ENCODE assay signal across 28 cellular contexts in the genomic region with DNA sequence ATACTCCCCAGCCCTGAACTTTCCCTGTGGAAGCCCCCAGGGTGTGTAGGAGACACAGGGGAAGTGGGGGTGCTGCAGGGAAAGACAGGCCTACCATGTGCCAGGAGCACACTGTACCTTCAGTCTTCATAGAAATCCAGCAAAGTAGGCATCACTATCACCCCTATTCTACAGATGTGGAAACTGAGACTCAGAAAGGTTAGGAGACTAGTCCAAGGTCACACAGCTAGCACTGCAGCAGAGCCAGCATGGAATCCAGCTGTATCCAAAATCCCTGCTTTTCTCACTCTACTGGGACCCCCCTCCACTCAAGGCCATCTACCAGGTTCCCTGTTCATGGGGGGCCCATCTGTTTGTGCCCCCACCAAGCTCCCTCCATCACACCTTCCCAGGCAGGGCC. TPM values are rescaled to one million over a fixed set of nuclear protein-coding genes. Genes with fewer than 3 reads are reported as not detected.
DNase-seq lines count a peak whose midpoint lies in the region; ATAC-seq, FAIRE-seq and TF ChIP-seq lines count a peak whose summit lies in the region.
"Had no signal": no experiment of that assay in that cellular context is flagged by ENCODE, and none has a peak within 500 bp of the region (broad histone marks: within the 10 kb centered on the region; RNA-seq: fewer than 3 reads in every experiment).

No MANE protein-coding gene starts in this region.

- TF ChIP-seq EP300 in K562 (IDR thresholded peaks at IDR 0.05; ENCODE audit: low read length), result no peak

- no peak for TF ChIP-seq POLR2A in heart left ventricle (IDR thresholded peaks at IDR 0.05)
- TF ChIP-seq POLR2A in K562 (conservative IDR thresholded peaks at IDR 0.05), result no peak

- CTCF ChIA-PET in K562 (lab: Yijun Ruan, JAX; ENCODE audit: low intra/inter-chr PET ratio), result no interaction called here
- CTCF ChIA-PET in A673 (lab: Charles Lee), result no interaction called here

- POLR2A ChIA-PET in K562 (lab: Yijun Ruan, JAX) (no interaction called here), A673 (lab: Charles Lee; ENCODE audit: low non-redundant PET) (no interaction called here)

- FAIRE-seq in K562 (lab: Jason Lieb, UNC) (no peak), GM19239 (lab: Jason Lieb, UNC) (no peak)
- FAIRE-seq: A204.1, D721Med, GM12891, GM18507, H1 had no signal

- in situ Hi-C loops in K562 (cut with MboI), result no loop called here

- no peaks in the 10 kb centered on the region for H3K9me1 ChIP-seq in K562 (ENCODE audit: control insufficient read depth, insufficient read depth, low read length)

- H3K4me1 ChIP-seq in cardiac muscle cell (ENCODE audit: low read depth), result no peaks in the 10 kb centered on the region
- H3K4me1 ChIP-seq in heart left ventricle, result peaks cover 0 to 14% (median 0%) of the 10 kb centered on the region in 12 donors
- H3K4me1 ChIP-seq in Karpas-422 (ENCODE audit: low read length), result no peaks in the 10 kb centered on the region
- peaks cover 0 to 13% of the 10 kb centered on the region in 2 experiments; a peak in 3 of 5 replicates for H3K4me1 ChIP-seq in K562 (replicated peaks in 1 of 2; ENCODE audit: control insufficient read depth in 2 of 2, insufficient read depth in 2 of 2, low read length in 2 of 2)
- H3K4me1 ChIP-seq in A673 (ENCODE audit: insufficient read depth, low read length, poor library complexity, severe bottlenecking), result no peaks in the 10 kb centered on the region
- H3K4me1 ChIP-seq in left lung, result peaks cover 0 to 22% of the 10 kb centered on the region in 2 donors
- H3K4me1 ChIP-seq: BE2C had no signal

- H2AFZ ChIP-seq in Karpas-422 (ENCODE audit: low read length) (no peak overlapping the region), K562 (ENCODE audit: low read depth, low read length) (no peak overlapping the region)
- H2AFZ ChIP-seq: GM23248 had no signal

- H4K20me1 ChIP-seq in Karpas-422 (ENCODE audit: insufficient read depth, low read depth, low read length) (no peaks in the 10 kb centered on the region), K562 (replicated peaks; ENCODE audit: control insufficient read depth, insufficient read depth, low read length) (no peaks in the 10 kb centered on the region)

- H3K9ac ChIP-seq in Karpas-422 (ENCODE audit: low read length) (no peak overlapping the region), K562 (ENCODE audit: insufficient read depth in 1 of 2, low read depth in 2 of 2, low read length in 2 of 2) (no peak overlapping the region; a peak in 1 of 4 replicates)
- H3K9ac ChIP-seq: BLaER1 treated with 17β-estradiol and CSF1 and Interleukin-3, amounts not matched to agents 10 nM and 100 nM; GM23248 had no signal

- TF ChIP-seq CTCF in cardiac muscle cell (IDR thresholded peaks at IDR 0.05; ENCODE audit: low read depth, low read length) (no peak), heart left ventricle (IDR thresholded peaks at IDR 0.05) (no peak), K562 (IDR thresholded peaks at IDR 0.05 in 2 of 3, conservative IDR thresholded peaks at IDR 0.05 in 1 of 3; ENCODE audit: insufficient read depth in 2 of 3, low read depth in 1 of 3, low read length in 3 of 3) (no peak), A673 (conservative IDR thresholded peaks at IDR 0.05; ENCODE audit: low read depth, low read length) (no peak), left lung (IDR thresholded peaks at IDR 0.05) (no peak)

- H3K79me2 ChIP-seq in Karpas-422 (ENCODE audit: low read length) (no peaks in the 10 kb centered on the region), K562 (ENCODE audit: control insufficient read depth, insufficient read depth, low read length) (no peaks in the 10 kb centered on the region)

- H3K27ac ChIP-seq in cardiac muscle cell (peak overlapping the region; percentile 39), heart left ventricle (no peak overlapping the region), Karpas-422 (ENCODE audit: low read length) (no peak overlapping the region), K562 (ENCODE audit: extremely low read depth, low read depth, low read length) (no peak overlapping the region; the same call in 2 of the 3 replicates), A673 (ENCODE audit: low read depth, low read length, poor library complexity, severe bottlenecking) (no peak overlapping the region), left lung (no peak overlapping the region)
- H3K27ac ChIP-seq: 22Rv1; BLaER1 treated with 17β-estradiol and CSF1 and Interleukin-3, amounts not matched to agents 10 nM and 100 nM; GM23248 had no signal

- BruUV-seq in K562 (replicated peaks; lab: Mats Ljungman, UMichigan) (no TSS peak), A673 (replicated peaks; lab: Mats Ljungman, UMichigan) (no TSS peak)

- H3K4me2 ChIP-seq in Karpas-422 (ENCODE audit: low read depth, low read length, poor library complexity, severe bottlenecking) (no peak overlapping the region), K562 (ENCODE audit: insufficient read depth, low read length) (no peak overlapping the region)
- H3K4me2 ChIP-seq: BLaER1 treated with 17β-estradiol and CSF1 and Interleukin-3, amounts not matched to agents 10 nM and 100 nM had no signal

- ATAC-seq in heart left ventricle (no peak), K562 (no peak), left lung (no peak)

- TF ChIP-seq RAD21 in K562 (CRISPR knock-in tag; conservative IDR thresholded peaks at IDR 0.05 in 1 of 2, IDR thresholded peaks at IDR 0.05 in 1 of 2), result no peak

- no peaks in the 10 kb centered on the region for H3K9me3 ChIP-seq in cardiac muscle cell (ENCODE audit: low read depth)
- H3K9me3 ChIP-seq in heart left ventricle, result no peaks in the 10 kb centered on the region
- no peaks in the 10 kb centered on the region for H3K9me3 ChIP-seq in Karpas-422 (ENCODE audit: low read length)
- no peaks in the 10 kb centered on the region for H3K9me3 ChIP-seq in K562 (replicated peaks; ENCODE audit: control insufficient read depth, insufficient read depth, low read depth, low read length)
- H3K9me3 ChIP-seq in A673 (ENCODE audit: low read depth, low read length, poor library complexity, severe bottlenecking), result no peaks in the 10 kb centered on the region
- no peaks in the 10 kb centered on the region for H3K9me3 ChIP-seq in left lung
- H3K9me3 ChIP-seq: BE2C; BLaER1 treated with 17β-estradiol and CSF1 and Interleukin-3, amounts not matched to agents 10 nM and 100 nM had no signal

- H3K4me3 ChIP-seq in cardiac muscle cell (no peak overlapping the region), heart left ventricle (no peak overlapping the region), Karpas-422 (ENCODE audit: low read length) (no peak overlapping the region), K562 (no peak overlapping the region), A673 (ENCODE audit: low read depth, low read length, poor library complexity, severe bottlenecking) (no peak overlapping the region), left lung (no peak overlapping the region)
- H3K4me3 ChIP-seq: BLaER1 treated with 17β-estradiol and CSF1 and Interleukin-3, amounts not matched to agents 10 nM and 100 nM; GM23248 had no signal

- intact Hi-C loops in heart left ventricle (cut with DNase I), result loop anchor here in 6 of 10 donors (10.0 kb wide), 3 partner anchors 86 to 216 kb away; partner anchors contain the start of genes CNPPD1 (in 3 of the 6), NHEJ1 (in 3 of the 6), RETREG2 (in 3 of the 6) and SLC23A3 (in 3 of the 6)
- intact Hi-C loops in K562 (cut with micrococcal nuclease), result no loop called here
- intact Hi-C loops in A673 (cut with micrococcal nuclease; ENCODE audit: unreplicated experiment), result no loop called here
- intact Hi-C loops in left lung (cut with DNase I), result no loop called here

- DNase-seq in cardiac muscle cell (ENCODE audit: low read depth in 1 of 2, low spot score in 1 of 2), result no peak
- no peak for DNase-seq in heart left ventricle
- peak; percentile 23 for DNase-seq in Karpas-422
- no peak for DNase-seq in K562 (ENCODE audit: extremely low read depth in 1 of 4, low spot score in 3 of 4)
- no peak for DNase-seq in A673 (ENCODE audit: low spot score)
- DNase-seq in GM19239 (ENCODE audit: insufficient read length, low spot score), result no peak
- DNase-seq in left lung, result no peak
- DNase-seq: ACHN; AML-193; BE2C; CD4-positive, alpha-beta T cell; CD8-positive, alpha-beta memory T cell; DMS 273 treated with DMSO at 0.1 percent for 48 hours; DMS79; GF-D8; GM23248; H7; HCEC 1CT had no signal

- peaks cover 11% of the 10 kb centered on the region for H3K36me3 ChIP-seq in cardiac muscle cell
- peaks cover 0 to 93% (median 67%) of the 10 kb centered on the region in 9 donors for H3K36me3 ChIP-seq in heart left ventricle
- 0 out of 2 replicates have a peak, but pooled peaks cover 4% of the 10 kb centered on the region for H3K36me3 ChIP-seq in Karpas-422 (ENCODE audit: insufficient read depth, low read length)
- peaks cover 60% of the 10 kb centered on the region; the same call in 2 of the 3 replicates for H3K36me3 ChIP-seq in K562 (ENCODE audit: control insufficient read depth, insufficient read depth, low read length)
- peaks cover 8% of the 10 kb centered on the region for H3K36me3 ChIP-seq in A673 (ENCODE audit: insufficient read depth, low read length, poor library complexity, severe bottlenecking)
- H3K36me3 ChIP-seq in left lung, result peaks cover 0 to 74% of the 10 kb centered on the region in 2 donors

- H3K27me3 ChIP-seq in cardiac muscle cell (no peaks in the 10 kb centered on the region), heart left ventricle (no peaks in the 10 kb centered on the region), Karpas-422 (ENCODE audit: low read length) (no peaks in the 10 kb centered on the region), K562 (ENCODE audit: control insufficient read depth in 2 of 2, insufficient read depth in 2 of 2, low read length in 2 of 2) (no peaks in the 10 kb centered on the region), A673 (replicated peaks; ENCODE audit: insufficient read depth, low read depth, low read length, poor library complexity) (no peaks in the 10 kb centered on the region), left lung (no peaks in the 10 kb centered on the region)
- H3K27me3 ChIP-seq: BE2C; BLaER1 treated with 17β-estradiol and CSF1 and Interleukin-3, amounts not matched to agents 10 nM and 100 nM had no signal

- H3K9me2 ChIP-seq in Karpas-422 (replicated peaks; ENCODE audit: insufficient read depth, low read length), result no peaks in the 10 kb centered on the region

RNA-seq across cellular contexts. Expression of gene DNPEP, which starts 6.8 kb away (rescaled TPM):
- 67.2 and 70.4 TPM in 2 replicates for total RNA-seq in cardiac muscle cell
- polyA plus RNA-seq in cardiac muscle cell, result 104 and 117 TPM in 2 replicates
- total RNA-seq in heart left ventricle, result 100 to 1,000 TPM in 1 of 9 donors, 10 to 100 TPM in 8; 61.8 to 101 (median 73.4) TPM
- polyA plus RNA-seq in heart left ventricle, result 10 to 100 TPM; 61.3 to 69.6 TPM
- total RNA-seq in Karpas-422 (2014; rRNA removed; shearing (Covaris generic); ENCODE audit: low replicate concordance), result 74.6 and 77.9 TPM in 2 replicates
- total RNA-seq in K562 (2011; cell fraction: chromatin; rRNA removed; ENCODE audit: low replicate concordance), result 68.2 and 175 TPM in 2 replicates
- total RNA-seq in K562 (2011; cell fraction: nucleolus; rRNA removed), result 98.4 and 99.9 TPM in 2 replicates
- total RNA-seq in K562 (2011; cell fraction: nucleoplasm; rRNA removed), result 71.9 and 73.9 TPM in 2 replicates
- 37.5 and 62.2 TPM in 2 replicates for total RNA-seq in K562 (2014; rRNA removed)
- total RNA-seq in K562 (2014; rRNA removed; fragmentation: Illumina TruSeq; extraction: Trizol), result 28.3 and 38.1 TPM in 2 replicates
- total RNA-seq in K562 (2015; rRNA removed; fragmentation: Illumina TruSeq; extraction: Trizol), result 44.0 and 45.5 TPM in 2 replicates
- total RNA-seq in K562 (2021), result 71.4 and 74.8 TPM in 2 replicates
- polyA plus RNA-seq in K562 (2011; rRNA removed), result 52.5 and 66.6 TPM in 2 replicates
- polyA plus RNA-seq in K562 (2011; cell fraction: cytosol; rRNA removed), result 71.9 and 131 TPM in 2 replicates
- polyA plus RNA-seq in K562 (2011; cell fraction: nucleus; rRNA removed), result 108 and 164 TPM in 2 replicates
- 78.1 and 85.3 TPM in 2 replicates for polyA plus RNA-seq in K562 (2012)
- 45.2 and 68.1 TPM in 2 replicates for polyA plus RNA-seq in K562 (2014; fragmentation: Illumina TruSeq; extraction: Trizol)
- polyA plus RNA-seq in K562 (2014; fragmentation: Nextera tagmentation; extraction: Ambion mirVana), result 10 to 100 TPM; 34.6 to 53.2 TPM
- 61.3 and 70.4 TPM in 2 replicates for polyA plus RNA-seq in K562 (2014; rRNA removed)
- 24.7 and 36.5 TPM in 2 replicates for polyA minus RNA-seq in K562 (2011; rRNA and poly(A)+ RNA removed)
- polyA minus RNA-seq in K562 (2011; cell fraction: cytosol; rRNA and poly(A)+ RNA removed), result 31.6 and 35.3 TPM in 2 replicates
- 27.1 and 36.2 TPM in 2 replicates for polyA minus RNA-seq in K562 (2011; cell fraction: nucleus; rRNA and poly(A)+ RNA removed)
- total RNA-seq in A673 (2021), result 69.2 and 83.0 TPM in 2 replicates
- 10 to 100 TPM; 41.6 to 62.9 TPM for total RNA-seq in left lung

RNA-seq across cellular contexts. Expression of gene DES, which starts 37.3 kb away (rescaled TPM):
- total RNA-seq in cardiac muscle cell (37.2 and 47.0 TPM in 2 replicates), heart left ventricle (over 10,000 TPM in 8 of 9 donors, 1,000 to 10,000 TPM in 1; 9,618 to 28,674 (median 17,979) TPM), K562 (2014; rRNA removed) (25.8 and 27.8 TPM in 2 replicates), K562 (2014; rRNA removed; fragmentation: Illumina TruSeq; extraction: Trizol) (12.0 and 18.2 TPM in 2 replicates), K562 (2015; rRNA removed; fragmentation: Illumina TruSeq; extraction: Trizol) (28.3 and 29.1 TPM in 2 replicates), K562 (2021) (17.4 and 21.9 TPM in 2 replicates), A673 (2021) (not detected in 2 replicates), left lung (100 to 1,000 TPM in 1 of 2 donors, 10 to 100 TPM in 1; 32.0 to 101 TPM)
- polyA plus RNA-seq in cardiac muscle cell (17.5 and 20.4 TPM in 2 replicates), heart left ventricle (over 10,000 TPM; 15,024 to 19,385 TPM), K562 (2011; rRNA removed) (17.0 and 58.9 TPM in 2 replicates), K562 (2014; fragmentation: Illumina TruSeq; extraction: Trizol) (32.7 and 35.3 TPM in 2 replicates), K562 (2014; fragmentation: Nextera tagmentation; extraction: Ambion mirVana) (1 to 10 TPM; 2.5 to 4.0 TPM), K562 (2014; rRNA removed) (21.2 and 25.1 TPM in 2 replicates)
- not detected in 2 replicates for total RNA-seq in Karpas-422 (2014; rRNA removed; shearing (Covaris generic); ENCODE audit: low replicate concordance)
- 4.9 and 11.0 TPM in 2 replicates for total RNA-seq in K562 (2011; cell fraction: chromatin; rRNA removed; ENCODE audit: low replicate concordance)
- total RNA-seq in K562 (2011; cell fraction: nucleolus; rRNA removed), result 5.9 and 8.8 TPM in 2 replicates
- 5.4 and 9.5 TPM in 2 replicates for total RNA-seq in K562 (2011; cell fraction: nucleoplasm; rRNA removed)
- 13.4 and 60.3 TPM in 2 replicates for polyA plus RNA-seq in K562 (2011; cell fraction: cytosol; rRNA removed)
- polyA plus RNA-seq in K562 (2011; cell fraction: nucleus; rRNA removed), result 5.3 and 28.7 TPM in 2 replicates
- polyA plus RNA-seq in K562 (2012), result 21.4 and 54.5 TPM in 2 replicates
- polyA minus RNA-seq in K562 (2011; rRNA and poly(A)+ RNA removed), result 8.9 and 64.7 TPM in 2 replicates
- polyA minus RNA-seq in K562 (2011; cell fraction: cytosol; rRNA and poly(A)+ RNA removed), result 5.5 and 26.3 TPM in 2 replicates
- polyA minus RNA-seq in K562 (2011; cell fraction: nucleus; rRNA and poly(A)+ RNA removed), result 3.0 and 5.9 TPM in 2 replicates
- total RNA-seq: CD4-positive, alpha-beta T cell; CD8-positive, alpha-beta memory T cell; G401 had no signal
- polyA plus RNA-seq: CD8-positive, alpha-beta memory T cell had no signal

RNA-seq across cellular contexts. Expression of gene RESP18, which starts 48.4 kb away (rescaled TPM):
- not detected in 2 replicates for total RNA-seq in cardiac muscle cell
- not detected in 2 replicates for polyA plus RNA-seq in cardiac muscle cell
- total RNA-seq in heart left ventricle, result not detected
- polyA plus RNA-seq in heart left ventricle, result not detected
- total RNA-seq in Karpas-422 (2014; rRNA removed; shearing (Covaris generic); ENCODE audit: low replicate concordance), result not detected in 2 replicates
- total RNA-seq in K562 (2011; cell fraction: chromatin; rRNA removed; ENCODE audit: low replicate concordance), result not detected in 2 replicates
- not detected in 2 replicates for total RNA-seq in K562 (2011; cell fraction: nucleolus; rRNA removed)
- total RNA-seq in K562 (2011; cell fraction: nucleoplasm; rRNA removed), result not detected in 2 replicates
- not detected in 2 replicates for total RNA-seq in K562 (2014; rRNA removed)
- not detected in 2 replicates for total RNA-seq in K562 (2014; rRNA removed; fragmentation: Illumina TruSeq; extraction: Trizol)
- total RNA-seq in K562 (2015; rRNA removed; fragmentation: Illumina TruSeq; extraction: Trizol), result not detected in 2 replicates
- not detected in 2 replicates for total RNA-seq in K562 (2021)
- polyA plus RNA-seq in K562 (2011; rRNA removed), result not detected in 2 replicates
- not detected in 2 replicates for polyA plus RNA-seq in K562 (2011; cell fraction: cytosol; rRNA removed)
- not detected in 2 replicates for polyA plus RNA-seq in K562 (2011; cell fraction: nucleus; rRNA removed)
- not detected in 2 replicates for polyA plus RNA-seq in K562 (2012)
- polyA plus RNA-seq in K562 (2014; fragmentation: Illumina TruSeq; extraction: Trizol), result not detected in 2 replicates
- not detected for polyA plus RNA-seq in K562 (2014; fragmentation: Nextera tagmentation; extraction: Ambion mirVana)
- not detected in 2 replicates for polyA plus RNA-seq in K562 (2014; rRNA removed)
- not detected in 2 replicates for polyA minus RNA-seq in K562 (2011; rRNA and poly(A)+ RNA removed)
- polyA minus RNA-seq in K562 (2011; cell fraction: cytosol; rRNA and poly(A)+ RNA removed), result not detected in 2 replicates
- not detected in 2 replicates for polyA minus RNA-seq in K562 (2011; cell fraction: nucleus; rRNA and poly(A)+ RNA removed)
- not detected in 2 replicates for total RNA-seq in A673 (2021)
- total RNA-seq in left lung, result not detected
- total RNA-seq: CD4-positive, alpha-beta T cell; CD8-positive, alpha-beta memory T cell; Daoy; G401; GM23248; H1; H7 had no signal
- polyA plus RNA-seq: CD14-positive monocyte; CD8-positive, alpha-beta memory T cell; GM23248; H1 had no signal

RNA-seq across cellular contexts. Expression of gene SPEG, which starts 53.7 kb away (rescaled TPM):
- 275 and 292 TPM in 2 replicates for total RNA-seq in cardiac muscle cell
- polyA plus RNA-seq in cardiac muscle cell, result 185 and 188 TPM in 2 replicates
- total RNA-seq in heart left ventricle, result 100 to 1,000 TPM in 6 of 9 donors, 10 to 100 TPM in 3; 93.6 to 150 (median 114) TPM
- 10 to 100 TPM; 64.8 to 92.2 TPM for polyA plus RNA-seq in heart left ventricle
- total RNA-seq in Karpas-422 (2014; rRNA removed; shearing (Covaris generic); ENCODE audit: low replicate concordance), result not detected in 2 replicates
- total RNA-seq in K562 (2011; cell fraction: chromatin; rRNA removed; ENCODE audit: low replicate concordance), result 12.1 and 39.1 TPM in 2 replicates
- 23.0 and 26.8 TPM in 2 replicates for total RNA-seq in K562 (2011; cell fraction: nucleolus; rRNA removed)
- total RNA-seq in K562 (2011; cell fraction: nucleoplasm; rRNA removed), result 15.2 and 19.2 TPM in 2 replicates
- total RNA-seq in K562 (2014; rRNA removed), result 3.9 and 6.0 TPM in 2 replicates
- total RNA-seq in K562 (2014; rRNA removed; fragmentation: Illumina TruSeq; extraction: Trizol), result 1.3 and 1.5 TPM in 2 replicates
- total RNA-seq in K562 (2015; rRNA removed; fragmentation: Illumina TruSeq; extraction: Trizol), result 3.0 and 3.7 TPM in 2 replicates
- 6.0 and 8.7 TPM in 2 replicates for total RNA-seq in K562 (2021)
- 6.3 and 6.5 TPM in 2 replicates for polyA plus RNA-seq in K562 (2011; rRNA removed)
- polyA plus RNA-seq in K562 (2011; cell fraction: cytosol; rRNA removed), result 4.6 and 12.1 TPM in 2 replicates
- 24.5 and 70.3 TPM in 2 replicates for polyA plus RNA-seq in K562 (2011; cell fraction: nucleus; rRNA removed)
- polyA plus RNA-seq in K562 (2012), result 9.4 and 12.8 TPM in 2 replicates
- 2.4 and 5.5 TPM in 2 replicates for polyA plus RNA-seq in K562 (2014; fragmentation: Illumina TruSeq; extraction: Trizol)
- 1 to 10 TPM in 1 of 2 experiments, under 1 TPM in 1; 0.49 to 1.3 TPM for polyA plus RNA-seq in K562 (2014; fragmentation: Nextera tagmentation; extraction: Ambion mirVana)
- 6.5 and 7.9 TPM in 2 replicates for polyA plus RNA-seq in K562 (2014; rRNA removed)
- polyA minus RNA-seq in K562 (2011; rRNA and poly(A)+ RNA removed), result 1.5 and 2.0 TPM in 2 replicates
- 3.1 and 4.2 TPM in 2 replicates for polyA minus RNA-seq in K562 (2011; cell fraction: cytosol; rRNA and poly(A)+ RNA removed)
- 11.8 and 14.0 TPM in 2 replicates for polyA minus RNA-seq in K562 (2011; cell fraction: nucleus; rRNA and poly(A)+ RNA removed)
- total RNA-seq in A673 (2021), result 8.4 and 15.7 TPM in 2 replicates
- total RNA-seq in left lung, result 10 to 100 TPM in 1 of 2 donors, 1 to 10 TPM in 1; 7.3 to 11.7 TPM
- polyA plus RNA-seq: CD14-positive monocyte had no signal

Comparison
In these comparisons a context has a peak if more than half of its experiments do, and no peak if none do; other contexts are left out.
1. RNA of gene DES, which starts 37.3 kb away (total RNA-seq): 9,618 to 28,674 TPM in heart left ventricle; 32.0 to 101 TPM in left lung, 37.2 to 47.0 TPM in cardiac muscle cell, 4.9 to 29.1 TPM in K562, not detected in Karpas-422 and not detected in A673; every median in the first group is over 10 times any median in the second.
2. intact Hi-C loops: an anchor here in heart left ventricle (10.0 kb wide); none called in K562, A673 and left lung.